Comparison of ENCODE assay signal across 19 cellular contexts in genomic region chr7:38409524-38409923, GRCh38.
"Had no signal": no experiment of that assay in that cellular context is flagged by ENCODE, and none has a peak within 500 bp of the region (broad histone marks: within the 10 kb centered on the region; RNA-seq: fewer than 3 reads in every experiment).

No MANE protein-coding gene starts in this region.

- H3K27me3 ChIP-seq: dorsolateral prefrontal cortex, left lung, tibial nerve, upper lobe of right lung, vagina had no signal

- H3K27ac Mint-ChIP-seq: naive thymus-derived CD4-positive, alpha-beta T cell; nephron; stimulated activated naive B cell treated with anti-CD40 and anti-IgM and Interleukin-4, amounts not matched to agents 10 μg/mL and 1 μg/mL and 100 μg/mL, for 72 hours; stimulated activated naive CD8-positive, alpha-beta T cell treated with anti-CD3 and anti-CD28 coated beads, Interleukin-15, Interleukin-2, amounts not matched to agents 100 ng/mL and 50 ng/mL, for 24 hours had no signal

- H3K36me3 ChIP-seq: left lung, prostate gland, thoracic aorta, tibial nerve, upper lobe of right lung, vagina had no signal

- H3K9me3 Mint-ChIP-seq: stimulated activated naive CD8-positive, alpha-beta T cell treated with anti-CD3 and anti-CD28 coated beads, Interleukin-15, Interleukin-2, amounts not matched to agents 100 ng/mL and 50 ng/mL, for 24 hours had no signal

- H3K27ac ChIP-seq: dorsolateral prefrontal cortex, left lung, prostate gland, thoracic aorta, tibial nerve, upper lobe of right lung, vagina had no signal

- H3K4me3 Mint-ChIP-seq: naive thymus-derived CD4-positive, alpha-beta T cell; nephron; stimulated activated naive B cell treated with anti-CD40 and anti-IgM and Interleukin-4, amounts not matched to agents 10 μg/mL and 1 μg/mL and 100 μg/mL, for 72 hours; stimulated activated naive CD8-positive, alpha-beta T cell treated with anti-CD3 and anti-CD28 coated beads, Interleukin-15, Interleukin-2, amounts not matched to agents 100 ng/mL and 50 ng/mL, for 24 hours had no signal

- H3K27me3 Mint-ChIP-seq: stimulated activated naive B cell treated with anti-CD40 and anti-IgM and Interleukin-4, amounts not matched to agents 10 μg/mL and 1 μg/mL and 100 μg/mL, for 72 hours had no signal

- H3K4me1 Mint-ChIP-seq: nephron had no signal

- H3K9me3 ChIP-seq: prostate gland, upper lobe of right lung, vagina had no signal

- ATAC-seq: left lung; naive thymus-derived CD4-positive, alpha-beta T cell; right cardiac atrium; stimulated activated naive B cell treated with anti-CD40 and anti-IgM and Interleukin-4, amounts not matched to agents 10 μg/mL and 1 μg/mL and 100 μg/mL, for 72 hours; upper lobe of right lung had no signal

- DNase-seq: effector CD4-positive, alpha-beta T cell; kidney; left lung; mesenchymal stem cell; midbrain; naive thymus-derived CD4-positive, alpha-beta T cell; right cardiac atrium; small intestine; stimulated activated CD4-positive, alpha-beta T cell treated with anti-CD3 and anti-CD28 coated beads, Interleukin-15, amount 100 ng/mL, for 24 hours; stimulated activated CD4-positive, alpha-beta T cell treated with anti-CD3 and anti-CD28 coated beads, Interleukin-2, amount 100 ng/mL, for 48 hours; stimulated activated naive B cell treated with anti-CD40 and anti-IgM and Interleukin-4, amounts not matched to agents 10 μg/mL and 1 μg/mL and 100 μg/mL, for 72 hours; upper lobe of right lung had no signal

- H3K4me1 ChIP-seq: left lung, prostate gland, tibial nerve, upper lobe of right lung, vagina had no signal

- H3K4me3 ChIP-seq: dorsolateral prefrontal cortex, left lung, prostate gland, thoracic aorta, tibial nerve, upper lobe of right lung, vagina had no signal
